Comparison of ENCODE assay signal across 9 cellular contexts in genomic region chr17:49497147-49498036, GRCh38. TPM values are rescaled to one million over a fixed set of nuclear protein-coding genes. Genes with fewer than 3 reads are reported as not detected.
A peak's percentile ranks its signal among the peaks of the same experiment; 100 is the strongest.
DNase-seq lines count a peak whose midpoint lies in the region; ATAC-seq, FAIRE-seq and TF ChIP-seq lines count a peak whose summit lies in the region.
"Had no signal": no experiment of that assay in that cellular context is flagged by ENCODE, and none has a peak within 500 bp of the region (broad histone marks: within the 10 kb centered on the region; RNA-seq: fewer than 3 reads in every experiment).

No MANE protein-coding gene starts in this region.

- CTCF ChIA-PET in endothelial cell of umbilical vein (lab: Charles Lee): interaction anchor here (1.0 to 3.0 kb wide), 19 partner anchors 8 to 86 kb away, joined by 3 to 30 read pairs (median 4); partner anchors contain the start of gene PHB1

- DNase-seq in DMS79 treated with DMSO at 0.1 percent for 48 hours (lab: John Stamatoyannopoulos, UW): peak; percentile 33
- DNase-seq in DMS79 (lab: John Stamatoyannopoulos, UW): no peak
- peak; percentile 6 for DNase-seq in T-helper 9 cell
- peak; percentile 6 for DNase-seq in endothelial cell of umbilical vein (ENCODE audit: low read depth, low spot score)
- DNase-seq in naive B cell: peak; percentile 14
- no peak for DNase-seq in DMS114 treated with DMSO at 0.1 percent for 48 hours (lab: John Stamatoyannopoulos, UW; ENCODE audit: unreplicated experiment)
- DNase-seq in AML-193 (lab: John Stamatoyannopoulos, UW): no peak

- H3K4me3 ChIP-seq in endothelial cell of umbilical vein (replicated peaks in 1 of 3; ENCODE audit: insufficient read depth in 1 of 3, low read depth in 1 of 3, low read length in 3 of 3): no peak overlapping the region

- H3K27me3 Mint-ChIP-seq in naive B cell: peaks cover 41 to 63% (median 57%) of the 10 kb centered on the region in 3 donors

- peaks cover 0 to 2% (median 0%) of the 10 kb centered on the region in 7 donors for H3K9me3 Mint-ChIP-seq in naive B cell

- POLR2A ChIA-PET in endothelial cell of umbilical vein (lab: Charles Lee): no interaction called here

- peaks cover 67 to 70% of the 10 kb centered on the region in 2 experiments for H3K27me3 ChIP-seq in endothelial cell of umbilical vein (ENCODE audit: control insufficient read depth in 2 of 2, insufficient read depth in 2 of 2, low read length in 2 of 2)

- no peak overlapping the region for H3K4me2 ChIP-seq in endothelial cell of umbilical vein (ENCODE audit: insufficient read depth, low read length)

- no peaks in the 10 kb centered on the region for H4K20me1 ChIP-seq in endothelial cell of umbilical vein (replicated peaks; ENCODE audit: control insufficient read depth, extremely low read depth, insufficient read depth, low read length)

- no peaks in the 10 kb centered on the region for H3K9me3 ChIP-seq in endothelial cell of umbilical vein (replicated peaks; ENCODE audit: control insufficient read depth, insufficient read depth, low read length)

- peak overlapping the region; percentile 81 to 93 (median 88) for H3K4me3 Mint-ChIP-seq in naive B cell

- no peak for TF ChIP-seq POLR2A in endothelial cell of umbilical vein (IDR thresholded peaks at IDR 0.05; ENCODE audit: low read depth, low read length)

- H3K27ac Mint-ChIP-seq in naive B cell: peak overlapping the region in 1 of 6 donors; percentile 36

- H3K79me2 ChIP-seq in endothelial cell of umbilical vein (ENCODE audit: control insufficient read depth, insufficient read depth, low read length): no peaks in the 10 kb centered on the region

- H2AFZ ChIP-seq in endothelial cell of umbilical vein (ENCODE audit: low read depth, low read length): no peak overlapping the region

- FAIRE-seq in endothelial cell of umbilical vein (lab: Jason Lieb, UNC): peak; percentile 38

- H3K36me3 Mint-ChIP-seq in naive B cell: peaks cover 0 to under 1% of the 10 kb centered on the region in 2 donors

- intact Hi-C loops in endothelial cell of umbilical vein (cut with micrococcal nuclease): no loop called here

- ATAC-seq in naive B cell (ENCODE audit: low read depth in 2 of 2) (no peak), HG03439 (IDR thresholded peaks at IDR 0.05; ENCODE audit: unreplicated experiment) (no peak)

- peaks cover 27 to 36% (median 35%) of the 10 kb centered on the region in 3 donors for H3K4me1 Mint-ChIP-seq in naive B cell

- no TSS peak for BruUV-seq in endothelial cell of umbilical vein (replicated peaks; lab: Mats Ljungman, UMichigan)

- H3K27ac ChIP-seq in endothelial cell of umbilical vein (ENCODE audit: insufficient read depth, low read depth, low read length): no peak overlapping the region

- TF ChIP-seq CTCF in endothelial cell of umbilical vein (IDR thresholded peaks at IDR 0.05; ENCODE audit: extremely low read depth in 1 of 2, insufficient read depth in 1 of 2, low read depth in 1 of 2, low read length in 2 of 2): no peak

- H3K36me3 ChIP-seq in endothelial cell of umbilical vein (ENCODE audit: control insufficient read depth in 2 of 2, extremely low read depth in 1 of 2, insufficient read depth in 2 of 2, low read length in 2 of 2): no peaks in the 10 kb centered on the region

- H3K9me1 ChIP-seq in endothelial cell of umbilical vein (replicated peaks; ENCODE audit: control insufficient read depth, extremely low read depth, insufficient read depth, low read length): no peaks in the 10 kb centered on the region

- H3K9ac ChIP-seq in endothelial cell of umbilical vein (replicated peaks; ENCODE audit: extremely low read depth, insufficient read depth, low read length): no peak overlapping the region

- peaks cover 10% of the 10 kb centered on the region for H3K4me1 ChIP-seq in endothelial cell of umbilical vein (ENCODE audit: control insufficient read depth, extremely low read depth, insufficient read depth, low read length)

- dilution Hi-C loops in endothelial cell of umbilical vein (cut with MboI; ENCODE audit: extremely low pct_ligation_motif_present, low sequenced_read_pairs): no loop called here

TF ChIP-seq in endothelial cell of umbilical vein, 7 proteins besides CTCF, POLR2A, EP300 and RAD21:
- TF ChIP-seq JUN (IDR thresholded peaks at IDR 0.05; ENCODE audit: borderline replicate concordance, insufficient read depth, insufficient read length, low read depth) (no peak), EZH2 (IDR thresholded peaks at IDR 0.05; ENCODE audit: borderline replicate concordance, low read depth, low read length, severe bottlenecking) (peak; percentile 90)

RNA-seq across cellular contexts. Expression of gene NGFR, which starts 2.3 kb away (rescaled TPM):
- not detected in 2 replicates for total RNA-seq in endothelial cell of umbilical vein
- not detected in 2 replicates for polyA plus RNA-seq in endothelial cell of umbilical vein
- polyA plus RNA-seq in endothelial cell of umbilical vein (2011; cell fraction: cytosol; rRNA removed): not detected in 2 replicates
- polyA plus RNA-seq in endothelial cell of umbilical vein (2011; cell fraction: nucleus; rRNA removed): 0.06 TPM in 1 of 2 replicates, not detected in the other
- polyA plus RNA-seq in endothelial cell of umbilical vein (2012): not detected in 2 replicates
- polyA minus RNA-seq in endothelial cell of umbilical vein: not detected in 2 replicates
- polyA minus RNA-seq in endothelial cell of umbilical vein (2011; cell fraction: cytosol; rRNA and poly(A)+ RNA removed): not detected
- not detected in 2 replicates for polyA minus RNA-seq in endothelial cell of umbilical vein (2011; cell fraction: nucleus; rRNA and poly(A)+ RNA removed)
- polyA plus RNA-seq in naive B cell (ENCODE audit: low read depth in 6 of 6): under 1 TPM in 1 of 6 donors, not detected in 5; 0.16 TPM
- polyA plus RNA-seq: AG04450 had no signal

Comparison
In these comparisons a context has a peak if more than half of its experiments do, and no peak if none do; other contexts are left out.
1. DNase-seq: peak in DMS79 treated with DMSO at 0.1 percent for 48 hours (single experiment), T-helper 9 cell (single experiment), endothelial cell of umbilical vein (single experiment) and naive B cell (single experiment); none in DMS79 (single experiment), DMS114 treated with DMSO at 0.1 percent for 48 hours (single experiment) and AML-193 (0 of 2).